Comparison of ENCODE assay signal across 13 cellular contexts in the genomic region with DNA sequence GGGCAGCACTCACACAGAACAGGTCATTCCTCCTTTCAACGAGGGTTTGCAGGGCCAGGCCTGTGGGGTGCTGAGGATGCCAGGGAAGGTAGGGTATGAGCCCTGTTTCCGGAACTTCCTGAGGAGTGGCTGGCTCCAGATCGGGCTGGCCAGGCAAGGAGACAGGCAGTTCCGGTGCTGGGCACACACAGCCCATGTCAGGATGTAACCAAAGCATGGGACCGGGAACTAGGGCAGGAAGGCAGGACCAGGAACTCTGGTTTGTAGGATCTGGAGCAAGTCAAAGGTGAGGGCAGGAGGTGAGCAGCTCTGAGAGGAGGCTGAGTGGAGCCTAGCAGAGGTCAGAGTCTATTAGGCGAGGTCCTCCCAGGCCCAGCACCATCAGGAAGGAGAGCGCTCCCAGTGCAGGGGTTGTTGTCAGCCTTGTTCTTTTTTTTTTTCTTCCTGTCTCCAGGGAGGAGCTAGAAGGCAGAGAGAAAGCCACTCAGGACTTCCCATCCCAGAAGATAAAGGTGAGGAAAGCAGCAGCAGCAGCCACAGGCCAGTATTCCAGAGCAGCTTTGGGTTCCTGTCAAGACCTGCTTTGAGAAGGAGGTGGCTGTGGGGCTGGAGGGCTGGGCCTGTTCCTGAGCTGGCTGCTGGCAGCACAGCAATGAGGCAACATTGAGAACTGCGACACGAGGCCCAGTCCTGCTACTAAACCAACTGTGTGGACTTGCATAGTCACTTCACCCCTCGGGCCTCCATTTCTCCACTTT. TPM values are rescaled to one million over a fixed set of nuclear protein-coding genes. Genes with fewer than 3 reads are reported as not detected.
DNase-seq lines count a peak whose midpoint lies in the region; ATAC-seq and TF ChIP-seq lines count a peak whose summit lies in the region.
"Had no signal": no experiment of that assay in that cellular context is flagged by ENCODE, and none has a peak within 500 bp of the region (broad histone marks: within the 10 kb centered on the region; RNA-seq: fewer than 3 reads in every experiment).

No MANE protein-coding gene starts in this region.

- DNase-seq in H9 (peak; percentile 51), Panc1 (ENCODE audit: low read depth, low spot score) (no peak), epithelial cell of esophagus (ENCODE audit: low read depth) (peak; percentile 95), neural crest cell (ENCODE audit: low read depth, low spot score) (no peak), SHP77 treated with DMSO at 0.1 percent for 48 hours (lab: John Stamatoyannopoulos, UW) (no peak), pons (ENCODE audit: low spot score) (no peak)
- DNase-seq: activated CD8-positive, alpha-beta memory T cell treated with anti-CD3 and anti-CD28 coated beads, Interleukin-2, amount 50 U/mL, for 4 hours; dorsolateral prefrontal cortex; glutamatergic neuron had no signal

- no peak overlapping the region for H2AK5ac ChIP-seq in H9 (ENCODE audit: insufficient read length, low read length)

- no peak overlapping the region for H2BK12ac ChIP-seq in H9 (ENCODE audit: insufficient read length, low read depth, low read length)

- H3K79me2 ChIP-seq in H9 (ENCODE audit: insufficient read depth, low read length) = no peaks in the 10 kb centered on the region

- H3K9ac ChIP-seq in H9 (ENCODE audit: extremely low read depth, insufficient read length, low read length) = no peak overlapping the region
- H3K9ac ChIP-seq: BLaER1 had no signal

- peaks cover 5% of the 10 kb centered on the region for H3K27me3 Mint-ChIP-seq in H9 (ENCODE audit: low read depth)
- no peaks in the 10 kb centered on the region for H3K27me3 Mint-ChIP-seq in neural crest cell (ENCODE audit: low read depth)

- no peaks in the 10 kb centered on the region for H3K27me3 ChIP-seq in H9 (ENCODE audit: insufficient read depth, low read length)
- no peaks in the 10 kb centered on the region for H3K27me3 ChIP-seq in Panc1 (ENCODE audit: control insufficient read depth, insufficient read depth, low read length)
- H3K27me3 ChIP-seq: BLaER1, dorsolateral prefrontal cortex had no signal

- H2AFZ ChIP-seq in H9 (ENCODE audit: low read length) = no peak overlapping the region

- H3K23ac ChIP-seq in H9 (ENCODE audit: insufficient read length, low read depth, low read length) = no peak overlapping the region

- H3K36me3 ChIP-seq in Panc1 (ENCODE audit: control insufficient read depth, insufficient read depth, low read length) = no peaks in the 10 kb centered on the region

- no peak overlapping the region for H3K4me2 ChIP-seq in H9 (ENCODE audit: insufficient read depth, insufficient read length, low read length)
- H3K4me2 ChIP-seq: BLaER1 had no signal

- H3K56ac ChIP-seq in H9 (ENCODE audit: insufficient read length, low read depth, low read length) = no peak overlapping the region

- H3K23me2 ChIP-seq in H9 (ENCODE audit: insufficient read length, low read depth, low read length, poor library complexity, severe bottlenecking) = no peaks in the 10 kb centered on the region

- H3K14ac ChIP-seq in H9 (ENCODE audit: insufficient read depth, low read length) = no peak overlapping the region

- H3K9me3 ChIP-seq in H9 (ENCODE audit: control insufficient read depth, low read depth, low read length) = no peaks in the 10 kb centered on the region
- no peaks in the 10 kb centered on the region for H3K9me3 ChIP-seq in Panc1 (ENCODE audit: control insufficient read depth, insufficient read depth, low read depth, low read length)
- H3K9me3 ChIP-seq: BLaER1 had no signal

- H3K4me1 ChIP-seq in H9 (ENCODE audit: insufficient read depth, low read length) (no peaks in the 10 kb centered on the region), Panc1 (ENCODE audit: control insufficient read depth, insufficient read depth, low read length) (peaks cover 2% of the 10 kb centered on the region; the same call in 1 of the 2 replicates)
- H3K4me1 ChIP-seq: BLaER1 had no signal

- no peaks in the 10 kb centered on the region for H4K20me1 ChIP-seq in H9 (ENCODE audit: control insufficient read depth, insufficient read depth, insufficient read length)
- H4K20me1 ChIP-seq: BLaER1 had no signal

- no peak overlapping the region for H2BK120ac ChIP-seq in H9 (ENCODE audit: low read depth, low read length, poor library complexity, severe bottlenecking)

- H3K9me3 Mint-ChIP-seq in H9 (no peaks in the 10 kb centered on the region), neural crest cell (no peaks in the 10 kb centered on the region)

- no peak overlapping the region for H2BK5ac ChIP-seq in H9 (ENCODE audit: insufficient read length, low read length)

- H3K27ac Mint-ChIP-seq in H9 = no peak overlapping the region
- peak overlapping the region; percentile 68 for H3K27ac Mint-ChIP-seq in neural crest cell (ENCODE audit: unreplicated experiment)

- no peak overlapping the region for H3T11ph ChIP-seq in H9 (ENCODE audit: low read length)

- no peak overlapping the region for H4K8ac ChIP-seq in H9 (replicated peaks; ENCODE audit: insufficient read length, low read depth, low read length)

- intact Hi-C loops in Panc1 (cut with micrococcal nuclease; ENCODE audit: unreplicated experiment) = no loop called here

- ATAC-seq in Panc1 (peak; percentile 60; the same call in 1 of the 2 replicates), GM21619 (IDR thresholded peaks at IDR 0.05; ENCODE audit: unreplicated experiment) (no peak), HG03039 (IDR thresholded peaks at IDR 0.05; ENCODE audit: unreplicated experiment) (no peak)

- H3K4me3 Mint-ChIP-seq in H9 (no peak overlapping the region), neural crest cell (no peak overlapping the region)

- no peak overlapping the region for H2BK15ac ChIP-seq in H9 (ENCODE audit: low read depth, low read length)

- H3K4me3 ChIP-seq in Panc1 (ENCODE audit: low read depth in 2 of 2, low read length in 2 of 2) (no peak overlapping the region), epithelial cell of esophagus (ENCODE audit: low read length) (no peak overlapping the region)
- H3K4me3 ChIP-seq: BLaER1, dorsolateral prefrontal cortex, lung had no signal

- no peaks in the 10 kb centered on the region for H3K36me3 Mint-ChIP-seq in H9 (ENCODE audit: insufficient read depth in 1 of 3, low read depth in 3 of 3)
- no peaks in the 10 kb centered on the region for H3K36me3 Mint-ChIP-seq in neural crest cell (ENCODE audit: low read depth)

- H3K4me1 Mint-ChIP-seq in H9 = 0 out of 4 replicates have a peak, but pooled peaks cover 0 to 5% of the 10 kb centered on the region in 2 experiments
- peaks cover under 1% of the 10 kb centered on the region for H3K4me1 Mint-ChIP-seq in neural crest cell

- H3K27ac ChIP-seq in H9 (ENCODE audit: insufficient read length, low read depth, low read length) (no peak overlapping the region), Panc1 (ENCODE audit: low read length) (peak overlapping the region; percentile 25; the same call in 1 of the 2 replicates)
- H3K27ac ChIP-seq: BLaER1, dorsolateral prefrontal cortex had no signal

- H3K4ac ChIP-seq in H9 (ENCODE audit: low read depth, low read length) = no peak overlapping the region

- TF ChIP-seq CTCF in H9 (conservative IDR thresholded peaks at IDR 0.05) (no peak), Panc1 (IDR thresholded peaks at IDR 0.05) (no peak), epithelial cell of esophagus (IDR thresholded peaks at IDR 0.05; ENCODE audit: insufficient read depth, low read depth, low read length, missing control alignments) (peak; percentile 14), neural crest cell (conservative IDR thresholded peaks at IDR 0.05) (no peak)

- peak overlapping the region; percentile 13 for H3K18ac ChIP-seq in H9 (ENCODE audit: insufficient read length, low read depth, low read length)

- in situ Hi-C loops in Panc1 (cut with HindIII; ENCODE audit: low pct_unique_long_range_greater_than_20kb, low sequenced_read_pairs) = no loop called here

- no peak overlapping the region for H4K5ac ChIP-seq in H9 (ENCODE audit: insufficient read length, low read depth, low read length)

- POLR2A ChIA-PET in Panc1 (lab: Charles Lee) = interaction anchor here (0.6 to 0.7 kb wide), 2 partner anchors 233 to 550 kb away, joined by 5 to 7 read pairs; no protein-coding TSS in a partner anchor

- no peak overlapping the region for H4K91ac ChIP-seq in H9 (ENCODE audit: insufficient read length, low read depth, low read length)

- no peaks in the 10 kb centered on the region for H3K79me1 ChIP-seq in H9 (ENCODE audit: insufficient read depth, low read depth, low read length, poor library complexity, severe bottlenecking)

- H2BK20ac ChIP-seq in H9 (ENCODE audit: low read depth, low read length, poor library complexity, severe bottlenecking) = no peak overlapping the region

- no CpG with 5 or more reads among the region's 10 CpGs for WGBS in H9 (ENCODE audit: extremely low coverage, insufficient read length, low lambda C conversion rate)

- no TSS peak for BruUV-seq in Panc1 (replicated peaks; lab: Mats Ljungman, UMichigan)

- CTCF ChIA-PET in Panc1 (lab: Charles Lee) = no interaction called here

RNA-seq across cellular contexts. Expression of gene PTGR2, which starts 49.0 kb away (rescaled TPM):
- total RNA-seq in H9 (2021) (5.5 and 6.7 TPM in 2 replicates), Panc1 (2021; ENCODE audit: unreplicated experiment) (17.1 TPM), neural crest cell (6.0 and 6.2 TPM in 2 replicates)
- 8.1 TPM for polyA plus RNA-seq in Panc1 (2012; ENCODE audit: insufficient read length)

Comparison
In these comparisons a context has a peak if more than half of its experiments do, and no peak if none do; other contexts are left out.
1. DNase-seq: peak in H9 (single experiment) and epithelial cell of esophagus (single experiment); none in Panc1 (single experiment), neural crest cell (single experiment), SHP77 treated with DMSO at 0.1 percent for 48 hours (single experiment) and pons (single experiment).